Comparison of ENCODE assay signal across 19 cellular contexts in genomic region chr1:7609311-7609994, GRCh38.
DNase-seq lines count a peak whose midpoint lies in the region; TF ChIP-seq lines count a peak whose summit lies in the region.
"Had no signal": no experiment of that assay in that cellular context is flagged by ENCODE, and none has a peak within 500 bp of the region (broad histone marks: within the 10 kb centered on the region; RNA-seq: fewer than 3 reads in every experiment).

No MANE protein-coding gene starts in this region.

- TF ChIP-seq CTCF in SK-N-SH (IDR thresholded peaks at IDR 0.05), result no peak

- no peaks in the 10 kb centered on the region for H3K9me3 Mint-ChIP-seq in activated T-helper 1 cell treated with anti-CD3 and anti-CD28 coated beads, Interleukin-12 subunit alpha, Interleukin-12 subunit beta, Interleukin-2, Interleukin-4 antibody, amounts not matched to agents 30 ng/mL and 10 ng/mL and 1 ng/mL, durations not matched to agents 14 hours and 24 hours and 36 hours
- H3K9me3 Mint-ChIP-seq: T-helper 2 cell treated with Interferon-gamma antibody and Interleukin-4, amounts not matched to agents 5 μg/mL and 100 μg/mL, for 36 hours had no signal

- H3K36me3 ChIP-seq in mesenchymal stem cell (ENCODE audit: control insufficient read depth in 1 of 2, insufficient read depth in 2 of 2, low read depth in 1 of 2, low read length in 2 of 2) (no peaks in the 10 kb centered on the region), SK-N-SH (replicated peaks in 1 of 2; ENCODE audit: control insufficient read depth in 1 of 2, insufficient read depth in 2 of 2, low read length in 1 of 2) (no peaks in the 10 kb centered on the region)
- H3K36me3 ChIP-seq: SJSA1, WERI-Rb-1 had no signal

- TF ChIP-seq RAD21 in SK-N-SH (IDR thresholded peaks at IDR 0.05; ENCODE audit: low read length), result no peak

- H2BK15ac ChIP-seq in mesenchymal stem cell (ENCODE audit: low read depth, poor library complexity, severe bottlenecking), result no peak overlapping the region

- no peak overlapping the region for H2AK5ac ChIP-seq in mesenchymal stem cell (ENCODE audit: low read length, severe bottlenecking)

- peak overlapping the region in 1 of 2 experiments; percentile 57 for H3K14ac ChIP-seq in mesenchymal stem cell (ENCODE audit: low read length in 2 of 2)

- H3K9ac ChIP-seq in mesenchymal stem cell (ENCODE audit: low read length) (no peak overlapping the region), SK-N-SH (no peak overlapping the region)

- no peak overlapping the region for H3K4me3 Mint-ChIP-seq in activated T-helper 1 cell treated with anti-CD3 and anti-CD28 coated beads, Interleukin-12 subunit alpha, Interleukin-12 subunit beta, Interleukin-2, Interleukin-4 antibody, amounts not matched to agents 30 ng/mL and 10 ng/mL and 1 ng/mL, durations not matched to agents 14 hours and 24 hours and 36 hours
- H3K4me3 Mint-ChIP-seq: T-helper 2 cell treated with Interferon-gamma antibody and Interleukin-4, amounts not matched to agents 5 μg/mL and 100 μg/mL, for 36 hours had no signal

- H3K4me1 Mint-ChIP-seq in activated T-helper 1 cell treated with anti-CD3 and anti-CD28 coated beads, Interleukin-12 subunit alpha, Interleukin-12 subunit beta, Interleukin-2, Interleukin-4 antibody, amounts not matched to agents 30 ng/mL and 10 ng/mL and 1 ng/mL, durations not matched to agents 14 hours and 24 hours and 36 hours (ENCODE audit: low read depth), result no peaks in the 10 kb centered on the region

- intact Hi-C loops in activated T-helper 1 cell treated with anti-CD3 and anti-CD28 coated beads, Interleukin-12 subunit alpha, Interleukin-12 subunit beta, Interleukin-2, Interleukin-4 antibody, amounts not matched to agents 30 ng/mL and 10 ng/mL and 1 ng/mL, durations not matched to agents 14 hours and 24 hours and 36 hours (cut with micrococcal nuclease), result no loop called here

- POLR2A ChIA-PET in SK-N-SH (lab: Yijun Ruan, JAX), result interaction anchor here (2.3 kb wide), 1 partner anchor 20 kb away, joined by 6 read pairs; no protein-coding TSS in a partner anchor

- H3K79me1 ChIP-seq in mesenchymal stem cell (replicated peaks; ENCODE audit: low read length, poor library complexity, severe bottlenecking), result no peaks in the 10 kb centered on the region

- no peak overlapping the region for H3K4me2 ChIP-seq in mesenchymal stem cell (ENCODE audit: low read length, poor library complexity, severe bottlenecking)
- no peak overlapping the region for H3K4me2 ChIP-seq in SK-N-SH
- H3K4me2 ChIP-seq: PC-9 had no signal

- H3K9me3 ChIP-seq in mesenchymal stem cell (ENCODE audit: control insufficient read depth, low read length) (no peaks in the 10 kb centered on the region), SK-N-SH (no peaks in the 10 kb centered on the region)
- H3K9me3 ChIP-seq: SJSA1 had no signal

- DNase-seq in NCI-H748 (lab: John Stamatoyannopoulos, UW; ENCODE audit: unreplicated experiment) (peak; percentile 27), NCI-H748 treated with DMSO at 0.1 percent for 48 hours (lab: John Stamatoyannopoulos, UW) (no peak), NCI-H69 (lab: John Stamatoyannopoulos, UW) (peak; percentile 73), mesenchymal stem cell (no peak), T-helper 2 cell (no peak), SK-N-SH (no peak)
- DNase-seq in activated CD4-positive, CD25-positive, alpha-beta regulatory T cell (lab: John Stamatoyannopoulos, UW), result no peak
- no peak for DNase-seq in activated T-helper 1 cell treated with anti-CD3 and anti-CD28 coated beads, Interleukin-12 subunit alpha, Interleukin-12 subunit beta, Interleukin-2, Interleukin-4 antibody, amounts not matched to agents 30 ng/mL and 10 ng/mL and 1 ng/mL, durations not matched to agents 14 hours and 24 hours and 36 hours (ENCODE audit: low spot score)
- DNase-seq: activated CD4-positive, alpha-beta T cell treated with anti-CD3 and anti-CD28 coated beads, Interleukin-2, amount 50 U/mL, for 48 hours; activated naive CD4-positive, alpha-beta T cell; central memory CD4-positive, alpha-beta T cell; DND-41; KG1; occipital lobe; PC-9; WERI-Rb-1 had no signal

- no peak overlapping the region for H3K4ac ChIP-seq in mesenchymal stem cell (ENCODE audit: low read depth in 1 of 2, low read length in 2 of 2)

- peak overlapping the region in 1 of 2 experiments; percentile 57 for H3K18ac ChIP-seq in mesenchymal stem cell (ENCODE audit: low read depth in 1 of 2, low read length in 2 of 2)

- WGBS in mesenchymal stem cell, result 60% methylated on average over 5 of the region's 7 CpGs
- WGBS in SK-N-SH (ENCODE audit: low lambda C conversion rate), result 62% methylated on average over 5 of the region's 7 CpGs

- peak overlapping the region in 1 of 2 experiments; percentile 75 for H2BK12ac ChIP-seq in mesenchymal stem cell (ENCODE audit: low read length in 2 of 2)

- no peak overlapping the region for H3K23ac ChIP-seq in mesenchymal stem cell (ENCODE audit: low read length in 2 of 2)

- H3K27me3 ChIP-seq in mesenchymal stem cell (ENCODE audit: control insufficient read depth in 1 of 2, insufficient read depth in 1 of 2, low read length in 2 of 2), result peaks cover 0 to 7% of the 10 kb centered on the region in 2 experiments
- H3K27me3 ChIP-seq in SK-N-SH (ENCODE audit: insufficient read depth), result no peaks in the 10 kb centered on the region; the same call in 1 of the 2 replicates
- H3K27me3 ChIP-seq: dorsolateral prefrontal cortex, SJSA1 had no signal

- H3K9me2 ChIP-seq in SK-N-SH, result no peaks in the 10 kb centered on the region

- peak overlapping the region; percentile 3 for H4K91ac ChIP-seq in mesenchymal stem cell (ENCODE audit: low read length)

- CTCF ChIA-PET in SK-N-SH (lab: Yijun Ruan, JAX), result interaction anchor here (0.7 to 1.7 kb wide), 2 partner anchors 25 to 38 kb away, joined by 4 to 7 read pairs; no protein-coding TSS in a partner anchor

- H3K27me3 Mint-ChIP-seq in activated T-helper 1 cell treated with anti-CD3 and anti-CD28 coated beads, Interleukin-12 subunit alpha, Interleukin-12 subunit beta, Interleukin-2, Interleukin-4 antibody, amounts not matched to agents 30 ng/mL and 10 ng/mL and 1 ng/mL, durations not matched to agents 14 hours and 24 hours and 36 hours (ENCODE audit: insufficient read depth), result no peaks in the 10 kb centered on the region

- H2AFZ ChIP-seq in mesenchymal stem cell (ENCODE audit: low read depth, low read length), result no peak overlapping the region
- H2AFZ ChIP-seq in SK-N-SH (ENCODE audit: low read depth), result no peak overlapping the region
- H2AFZ ChIP-seq: PC-9 had no signal

- H4K8ac ChIP-seq in mesenchymal stem cell (ENCODE audit: low read length), result no peak overlapping the region

- H3K36me3 Mint-ChIP-seq in activated T-helper 1 cell treated with anti-CD3 and anti-CD28 coated beads, Interleukin-12 subunit alpha, Interleukin-12 subunit beta, Interleukin-2, Interleukin-4 antibody, amounts not matched to agents 30 ng/mL and 10 ng/mL and 1 ng/mL, durations not matched to agents 14 hours and 24 hours and 36 hours (ENCODE audit: low read depth), result no peaks in the 10 kb centered on the region

- no peak overlapping the region for H3K4me3 ChIP-seq in mesenchymal stem cell (ENCODE audit: insufficient read depth in 1 of 2, low read depth in 1 of 2, low read length in 2 of 2)
- H3K4me3 ChIP-seq in SK-N-SH (ENCODE audit: low read depth in 2 of 2, low read length in 1 of 2), result no peak overlapping the region
- H3K4me3 ChIP-seq: dorsolateral prefrontal cortex, PC-9, SJSA1 had no signal

- no peaks in the 10 kb centered on the region for H4K20me1 ChIP-seq in SK-N-SH (ENCODE audit: insufficient read depth)

- H3K79me2 ChIP-seq in SK-N-SH (ENCODE audit: insufficient read depth), result no peaks in the 10 kb centered on the region

- H2BK5ac ChIP-seq in mesenchymal stem cell (ENCODE audit: low read depth, low read length, poor library complexity, severe bottlenecking), result no peak overlapping the region

- H3K4me1 ChIP-seq in mesenchymal stem cell (ENCODE audit: control insufficient read depth, insufficient read depth, low read depth, low read length) (peaks cover 5% of the 10 kb centered on the region), SK-N-SH (ENCODE audit: control insufficient read depth in 1 of 2, insufficient read depth in 2 of 2, low read depth in 1 of 2, low read length in 1 of 2) (peaks cover 0 to 39% of the 10 kb centered on the region in 2 experiments; a peak in 1 of 4 replicates)
- H3K4me1 ChIP-seq: SJSA1 had no signal

- no peak overlapping the region for H3K27ac Mint-ChIP-seq in activated T-helper 1 cell treated with anti-CD3 and anti-CD28 coated beads, Interleukin-12 subunit alpha, Interleukin-12 subunit beta, Interleukin-2, Interleukin-4 antibody, amounts not matched to agents 30 ng/mL and 10 ng/mL and 1 ng/mL, durations not matched to agents 14 hours and 24 hours and 36 hours
- H3K27ac Mint-ChIP-seq: T-helper 2 cell treated with Interferon-gamma antibody and Interleukin-4, amounts not matched to agents 5 μg/mL and 100 μg/mL, for 36 hours had no signal

- no peak overlapping the region for H2BK120ac ChIP-seq in mesenchymal stem cell (ENCODE audit: low read depth, low read length)

- H3K27ac ChIP-seq in mesenchymal stem cell (ENCODE audit: low read length, poor library complexity, severe bottlenecking) (no peak overlapping the region), SK-N-SH (ENCODE audit: low read depth in 2 of 2, low read length in 1 of 2) (peak overlapping the region in 1 of 2 experiments; percentile 50; a peak in 1 of 4 replicates)
- H3K27ac ChIP-seq: dorsolateral prefrontal cortex, PC-9, SJSA1, WERI-Rb-1 had no signal

- no peak for TF ChIP-seq EP300 in SK-N-SH (IDR thresholded peaks at IDR 0.05; ENCODE audit: borderline replicate concordance in 1 of 2, low read depth in 1 of 2, low read length in 1 of 2)

- no peaks in the 10 kb centered on the region for H3F3A ChIP-seq in SK-N-SH (replicated peaks; ENCODE audit: insufficient read depth)

TF ChIP-seq in SK-N-SH, 30 proteins besides CTCF, POLR2A, EP300 and RAD21:
- TF ChIP-seq RCOR1 (IDR thresholded peaks at IDR 0.05; ENCODE audit: low read length) (no peak), POLR2AphosphoS5 (IDR thresholded peaks at IDR 0.05; ENCODE audit: low read depth, low read length) (no peak), GATA2 (CRISPR knock-in tag; IDR thresholded peaks at IDR 0.05) (no peak), GABPA (IDR thresholded peaks at IDR 0.05; ENCODE audit: low read depth) (no peak), CHD2 (IDR thresholded peaks at IDR 0.05; ENCODE audit: low read length, partially characterized antibody) (no peak), RFX5 (IDR thresholded peaks at IDR 0.05; ENCODE audit: low read length) (no peak), USF1 (IDR thresholded peaks at IDR 0.05; ENCODE audit: borderline replicate concordance, low read depth) (no peak), YY1 (IDR thresholded peaks at IDR 0.05; ENCODE audit: low read depth) (no peak), TAF1 (IDR thresholded peaks at IDR 0.05; ENCODE audit: borderline replicate concordance, low read depth, low read length) (no peak), ELF1 (IDR thresholded peaks at IDR 0.05) (no peak)

Comparison
In these comparisons a context has a peak if more than half of its experiments do, and no peak if none do; other contexts are left out.
1. DNase-seq: peak in NCI-H748 (single experiment) and NCI-H69 (single experiment); none in NCI-H748 treated with DMSO at 0.1 percent for 48 hours (single experiment), mesenchymal stem cell (single experiment), T-helper 2 cell (0 of 5), SK-N-SH (single experiment), activated CD4-positive, CD25-positive, alpha-beta regulatory T cell (0 of 4) and activated T-helper 1 cell treated with anti-CD3 and anti-CD28 coated beads, Interleukin-12 subunit alpha, Interleukin-12 subunit beta, Interleukin-2, Interleukin-4 antibody, amounts not matched to agents 30 ng/mL and 10 ng/mL and 1 ng/mL, durations not matched to agents 14 hours and 24 hours and 36 hours (single experiment).